Comparison of ENCODE assay signal across 8 cellular contexts in the genomic region with DNA sequence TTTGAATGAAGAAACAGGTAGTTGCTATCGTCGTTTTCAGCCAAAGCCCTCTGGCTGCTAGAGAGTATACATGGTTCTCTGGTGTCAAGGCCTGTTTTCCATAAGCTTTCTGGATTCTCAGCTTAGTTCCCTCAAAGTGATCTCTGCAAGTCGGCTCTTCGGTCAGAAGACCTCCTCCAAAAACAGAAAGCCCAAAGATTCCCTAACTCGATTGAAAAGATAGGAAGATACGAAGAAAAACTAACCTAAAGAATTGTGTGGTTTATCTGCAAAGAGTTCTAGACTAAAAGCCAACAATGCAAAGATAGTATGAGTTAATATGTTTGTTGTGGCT. TPM values are rescaled to one million over a fixed set of nuclear protein-coding genes. Genes with fewer than 3 reads are reported as not detected.
DNase-seq lines count a peak whose midpoint lies in the region; ATAC-seq, FAIRE-seq and TF ChIP-seq lines count a peak whose summit lies in the region.

No MANE protein-coding gene starts in this region.

- no peak for TF ChIP-seq EP300 in neural cell (conservative IDR thresholded peaks at IDR 0.05; ENCODE audit: poor library complexity, severe bottlenecking)

- CTCF ChIA-PET in endothelial cell of umbilical vein (lab: Charles Lee): interaction anchor here (1.1 kb wide), 1 partner anchor 32 kb away, joined by 5 read pairs; no protein-coding TSS in a partner anchor

- POLR2A ChIA-PET in endothelial cell of umbilical vein (lab: Charles Lee): no interaction called here

- dilution Hi-C loops in endothelial cell of umbilical vein (cut with MboI; ENCODE audit: extremely low pct_ligation_motif_present, low sequenced_read_pairs): no loop called here

- H2AFZ ChIP-seq in endothelial cell of umbilical vein (ENCODE audit: low read depth, low read length): peak overlapping the region; percentile 91
- peak overlapping the region; percentile 83 for H2AFZ ChIP-seq in neural cell (ENCODE audit: low read depth, low read length)

- H3K27ac ChIP-seq in Peyer's patch: peak overlapping the region; percentile 84 to 93 (median 90)
- H3K27ac ChIP-seq in endothelial cell of umbilical vein (ENCODE audit: insufficient read depth, low read depth, low read length): no peak overlapping the region
- H3K27ac ChIP-seq in neural cell (ENCODE audit: low read length): peak overlapping the region; percentile 74

- TF ChIP-seq CTCF in Peyer's patch (IDR thresholded peaks at IDR 0.05): no peak
- no peak for TF ChIP-seq CTCF in endothelial cell of umbilical vein (IDR thresholded peaks at IDR 0.05; ENCODE audit: extremely low read depth in 1 of 2, insufficient read depth in 1 of 2, low read depth in 1 of 2, low read length in 2 of 2)
- no peak for TF ChIP-seq CTCF in neural cell (IDR thresholded peaks at IDR 0.05; ENCODE audit: poor library complexity, severe bottlenecking)

- TF ChIP-seq POLR2A in Peyer's patch (IDR thresholded peaks at IDR 0.05) (no peak), endothelial cell of umbilical vein (IDR thresholded peaks at IDR 0.05; ENCODE audit: low read depth, low read length) (no peak)

- H3K9me3 ChIP-seq in Peyer's patch (no peaks in the 10 kb centered on the region), endothelial cell of umbilical vein (replicated peaks; ENCODE audit: control insufficient read depth, insufficient read depth, low read length) (no peaks in the 10 kb centered on the region), neural cell (ENCODE audit: low read length) (no peaks in the 10 kb centered on the region)

- TF ChIP-seq RAD21 in neural cell (conservative IDR thresholded peaks at IDR 0.05): no peak

- H3K79me2 ChIP-seq in endothelial cell of umbilical vein (ENCODE audit: control insufficient read depth, insufficient read depth, low read length): peaks cover 42% of the 10 kb centered on the region
- peaks cover 41% of the 10 kb centered on the region for H3K79me2 ChIP-seq in neural cell (replicated peaks; ENCODE audit: insufficient read depth, low read length)

- H3K27me3 ChIP-seq in Peyer's patch: no peaks in the 10 kb centered on the region
- no peaks in the 10 kb centered on the region for H3K27me3 ChIP-seq in endothelial cell of umbilical vein (ENCODE audit: control insufficient read depth in 2 of 2, insufficient read depth in 2 of 2, low read length in 2 of 2)
- no peaks in the 10 kb centered on the region for H3K27me3 ChIP-seq in neural cell (ENCODE audit: insufficient read depth, low read depth, low read length)

- DNase-seq in CD1c-positive myeloid dendritic cell (ENCODE audit: extremely low spot score): peak; percentile 8
- DNase-seq in Peyer's patch: no peak
- DNase-seq in endothelial cell of umbilical vein (ENCODE audit: low read depth, low spot score): no peak
- no peak for DNase-seq in activated effector memory CD4-positive, alpha-beta T cell treated with Interleukin-2 at 50 U/mL for 16 hours
- no peak for DNase-seq in activated CD4-positive, alpha-beta T cell treated with anti-CD3 and anti-CD28 coated beads for 1 hour

- ATAC-seq in GM21528 (IDR thresholded peaks at IDR 0.05; ENCODE audit: low FRiP score, unreplicated experiment): peak; percentile 11
- ATAC-seq in GM18858 (IDR thresholded peaks at IDR 0.05; ENCODE audit: unreplicated experiment): no peak

- no TSS peak for BruUV-seq in endothelial cell of umbilical vein (replicated peaks; lab: Mats Ljungman, UMichigan)

- H3F3A ChIP-seq in neural cell (ENCODE audit: insufficient read depth, low read length, poor library complexity, severe bottlenecking): peaks cover 5% of the 10 kb centered on the region

- H3K4me2 ChIP-seq in endothelial cell of umbilical vein (ENCODE audit: insufficient read depth, low read length): peak overlapping the region; percentile 85
- H3K4me2 ChIP-seq in neural cell (ENCODE audit: low read length): peak overlapping the region; percentile 74

- no peaks in the 10 kb centered on the region for H3K9me2 ChIP-seq in neural cell (ENCODE audit: insufficient read depth, low read length)

- H3K9ac ChIP-seq in endothelial cell of umbilical vein (replicated peaks; ENCODE audit: extremely low read depth, insufficient read depth, low read length) (peak overlapping the region; percentile 70), neural cell (ENCODE audit: low read length) (peak overlapping the region; percentile 79)

- FAIRE-seq in endothelial cell of umbilical vein (lab: Jason Lieb, UNC): no peak

- intact Hi-C loops in endothelial cell of umbilical vein (cut with micrococcal nuclease): no loop called here

- H3K36me3 ChIP-seq in Peyer's patch: no peaks in the 10 kb centered on the region
- H3K36me3 ChIP-seq in endothelial cell of umbilical vein (ENCODE audit: control insufficient read depth in 2 of 2, extremely low read depth in 1 of 2, insufficient read depth in 2 of 2, low read length in 2 of 2): no peaks in the 10 kb centered on the region
- no peaks in the 10 kb centered on the region for H3K36me3 ChIP-seq in neural cell (ENCODE audit: insufficient read depth, low read length)

- H4K20me1 ChIP-seq in endothelial cell of umbilical vein (replicated peaks; ENCODE audit: control insufficient read depth, extremely low read depth, insufficient read depth, low read length) (no peaks in the 10 kb centered on the region), neural cell (ENCODE audit: insufficient read depth) (no peaks in the 10 kb centered on the region)

- no peaks in the 10 kb centered on the region for H3K9me1 ChIP-seq in endothelial cell of umbilical vein (replicated peaks; ENCODE audit: control insufficient read depth, extremely low read depth, insufficient read depth, low read length)

- H3K4me1 ChIP-seq in Peyer's patch (peaks cover 0 to 12% (median 3%) of the 10 kb centered on the region in 4 donors), endothelial cell of umbilical vein (ENCODE audit: control insufficient read depth, extremely low read depth, insufficient read depth, low read length) (peaks cover 16% of the 10 kb centered on the region)

- peak overlapping the region; percentile 72 to 85 (median 76) for H3K4me3 ChIP-seq in Peyer's patch
- H3K4me3 ChIP-seq in endothelial cell of umbilical vein (replicated peaks in 1 of 3; ENCODE audit: insufficient read depth in 1 of 3, low read depth in 1 of 3, low read length in 3 of 3): peak overlapping the region; percentile 65 to 94 (median 70)
- peak overlapping the region; percentile 89 for H3K4me3 ChIP-seq in neural cell (ENCODE audit: low read length)

TF ChIP-seq in endothelial cell of umbilical vein, 7 proteins besides CTCF, POLR2A, EP300 and RAD21:
- no peak for TF ChIP-seq MAX (IDR thresholded peaks at IDR 0.05; ENCODE audit: insufficient read depth, insufficient read length)
- TF ChIP-seq JUN (IDR thresholded peaks at IDR 0.05; ENCODE audit: borderline replicate concordance, insufficient read depth, insufficient read length, low read depth): no peak
- TF ChIP-seq EZH2 (IDR thresholded peaks at IDR 0.05; ENCODE audit: borderline replicate concordance, low read depth, low read length, severe bottlenecking): no peak
- TF ChIP-seq GATA2 (IDR thresholded peaks at IDR 0.05; ENCODE audit: insufficient read depth, insufficient read length, low read depth, low read length): no peak
- no peak for TF ChIP-seq POLR2AphosphoS5 (IDR thresholded peaks at IDR 0.05; ENCODE audit: insufficient read depth, low read depth, low read length)
- no peak for TF ChIP-seq FOS (IDR thresholded peaks at IDR 0.05; ENCODE audit: borderline replicate concordance, insufficient read depth, low read length)
- TF ChIP-seq MYC (IDR thresholded peaks at IDR 0.05; ENCODE audit: low read depth, low read length): no peak

TF ChIP-seq in neural cell, 6 proteins besides CTCF, POLR2A, EP300 and RAD21:
- TF ChIP-seq SMC3 (conservative IDR thresholded peaks at IDR 0.05; ENCODE audit: poor library complexity) (no peak), TAF1 (IDR thresholded peaks at IDR 0.05; ENCODE audit: low read depth) (no peak), POLR2AphosphoS5 (IDR thresholded peaks at IDR 0.05) (no peak), EZH2 (IDR thresholded peaks at IDR 0.05; ENCODE audit: borderline replicate concordance, insufficient read depth, low read length, poor library complexity, severe bottlenecking) (no peak), MXI1 (conservative IDR thresholded peaks at IDR 0.05; ENCODE audit: poor library complexity, severe bottlenecking) (no peak), REST (IDR thresholded peaks at IDR 0.05; ENCODE audit: borderline replicate concordance) (no peak)

RNA-seq across cellular contexts. Expression of gene ASCC3, which starts 0.5 kb away (rescaled TPM):
- total RNA-seq in Peyer's patch (10 to 100 TPM; 21.1 to 69.3 (median 40.6) TPM), endothelial cell of umbilical vein (57.2 and 64.6 TPM in 2 replicates)
- polyA plus RNA-seq in endothelial cell of umbilical vein (13.4 and 15.7 TPM in 2 replicates), neural cell (13.2 and 14.9 TPM in 2 replicates)
- polyA plus RNA-seq in endothelial cell of umbilical vein (2011; cell fraction: cytosol; rRNA removed): 17.6 and 20.6 TPM in 2 replicates
- polyA plus RNA-seq in endothelial cell of umbilical vein (2011; cell fraction: nucleus; rRNA removed): 29.4 and 31.0 TPM in 2 replicates
- 26.9 and 45.6 TPM in 2 replicates for polyA plus RNA-seq in endothelial cell of umbilical vein (2012)
- polyA minus RNA-seq in endothelial cell of umbilical vein (49.6 and 54.7 TPM in 2 replicates), neural cell (81.8 and 98.1 TPM in 2 replicates)
- 31.6 TPM for polyA minus RNA-seq in endothelial cell of umbilical vein (2011; cell fraction: cytosol; rRNA and poly(A)+ RNA removed)
- 96.3 and 135 TPM in 2 replicates for polyA minus RNA-seq in endothelial cell of umbilical vein (2011; cell fraction: nucleus; rRNA and poly(A)+ RNA removed)
